In the genomic region with DNA sequence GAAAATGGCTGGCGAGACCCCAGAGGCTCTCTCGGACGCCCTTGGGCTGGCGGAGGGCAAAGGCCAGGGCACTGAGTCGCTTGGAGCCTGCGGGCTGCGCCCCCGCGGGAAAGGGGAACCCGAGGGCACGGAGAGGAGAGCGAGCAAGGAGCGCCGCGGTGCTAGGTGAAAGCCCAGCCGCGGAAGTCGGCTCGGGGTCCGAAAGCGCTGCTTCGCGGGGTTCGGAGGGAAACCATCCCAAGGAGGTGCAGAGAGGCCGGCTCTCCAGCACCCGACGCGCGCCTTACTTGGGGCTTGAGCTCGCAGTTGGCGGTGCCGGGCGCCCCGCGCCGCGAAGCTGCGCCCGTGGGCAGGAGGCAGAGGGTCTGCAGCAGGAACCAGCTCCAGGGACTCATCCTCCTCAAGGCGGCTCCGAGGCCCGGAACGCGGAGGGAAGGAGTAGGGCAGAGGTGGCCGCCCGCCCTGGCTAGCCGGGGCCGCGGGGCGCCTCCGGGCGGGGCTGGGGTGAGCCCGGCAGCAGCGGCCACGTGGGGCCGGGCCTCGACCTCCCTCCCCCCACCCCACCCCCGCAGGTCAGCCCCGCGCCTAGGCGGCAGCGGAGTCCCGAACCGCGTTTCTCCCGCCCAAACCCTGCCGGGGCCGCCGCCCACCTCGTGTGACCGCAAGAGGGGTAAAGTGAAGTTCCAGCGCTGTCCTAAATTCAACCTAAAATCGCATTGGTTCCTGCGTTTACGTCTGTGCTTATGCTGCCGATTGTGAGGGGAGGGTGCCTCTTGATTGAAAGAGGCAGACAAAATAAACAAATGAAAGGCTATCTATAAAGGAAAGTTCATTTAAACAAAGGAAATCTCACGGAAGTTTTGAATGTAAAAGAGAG, we compare ENCODE assay signal across 8 cellular contexts. TPM values are rescaled to one million over a fixed set of nuclear protein-coding genes. Genes with fewer than 3 reads are reported as not detected.
A peak's percentile ranks its signal among the peaks of the same experiment; 100 is the strongest.
DNase-seq lines count a peak whose midpoint lies in the region; ATAC-seq and TF ChIP-seq lines count a peak whose summit lies in the region.

TRABD2A (minus strand) TSS at position 440 of the 877 bp plus-strand sequence; CDS start at position 395, 45 bp downstream.

- H3K4me3 ChIP-seq in A673 (ENCODE audit: low read depth, low read length, poor library complexity, severe bottlenecking) (peak within 1 kb of the TSS; percentile 39), HAP-1 (peak within 1 kb of the TSS; percentile 32), WI38 (ENCODE audit: low read depth, low read length) (peak within 1 kb of the TSS; percentile 80), duodenal mucosa (ENCODE audit: low read depth in 1 of 2, low read length in 2 of 2) (peak within 1 kb of the TSS; percentile 77 to 84), mononuclear cell (ENCODE audit: low read length) (peak within 1 kb of the TSS; percentile 42), suprapubic skin (peak within 1 kb of the TSS; percentile 66)

- DNase-seq in A673 (ENCODE audit: low spot score) (peak; percentile 29), HAP-1 (ENCODE audit: low spot score in 2 of 2) (peak; percentile 36 to 59), suprapubic skin (ENCODE audit: low spot score in 2 of 2) (no peak), hippocampal formation (lab: John Stamatoyannopoulos, UW) (no peak)

- peaks cover 69% of the 10 kb centered on the region for H3K27me3 ChIP-seq in A673 (replicated peaks; ENCODE audit: insufficient read depth, low read depth, low read length, poor library complexity)
- peaks cover 26% of the 10 kb centered on the region for H3K27me3 ChIP-seq in HAP-1 (ENCODE audit: low read depth)
- H3K27me3 ChIP-seq in duodenal mucosa (ENCODE audit: control insufficient read depth in 1 of 2, insufficient read depth in 2 of 2, low read length in 2 of 2): peaks cover 3 to 5% of the 10 kb centered on the region in 2 donors
- H3K27me3 ChIP-seq in mononuclear cell (ENCODE audit: insufficient read depth, low read length): peaks cover 32% of the 10 kb centered on the region
- peaks cover 15% of the 10 kb centered on the region for H3K27me3 ChIP-seq in suprapubic skin

- in situ Hi-C loops in HAP-1 (cut with MboI; ENCODE audit: low sequenced_read_pairs): loop anchor here (10.0 kb wide), 1 partner anchor 386 kb away; no protein-coding TSS in a partner anchor

- H3K9ac ChIP-seq in duodenal mucosa (ENCODE audit: low read depth in 1 of 2, low read length in 2 of 2): peak within 1 kb of the TSS; percentile 63 to 73

- TF ChIP-seq EP300 in suprapubic skin (IDR thresholded peaks at IDR 0.05): no peak

- no peak for TF ChIP-seq CTCF in A673 (conservative IDR thresholded peaks at IDR 0.05; ENCODE audit: low read depth, low read length)
- no peak for TF ChIP-seq CTCF in WI38 (IDR thresholded peaks at IDR 0.05; ENCODE audit: low read depth, low read length)
- no peak for TF ChIP-seq CTCF in suprapubic skin (IDR thresholded peaks at IDR 0.05)

- H3K9me3 ChIP-seq in A673 (ENCODE audit: low read depth, low read length, poor library complexity, severe bottlenecking) (no peaks in the 10 kb centered on the region), HAP-1 (no peaks in the 10 kb centered on the region), duodenal mucosa (ENCODE audit: control insufficient read depth in 1 of 2, low read length in 2 of 2) (no peaks in the 10 kb centered on the region), mononuclear cell (ENCODE audit: low read depth, low read length) (no peaks in the 10 kb centered on the region), suprapubic skin (no peaks in the 10 kb centered on the region)

- POLR2A ChIA-PET in A673 (lab: Charles Lee; ENCODE audit: low non-redundant PET): no interaction called here

- 0% methylated on average over 53 of the region's 77 CpGs for WGBS in suprapubic skin

- H3K4me1 ChIP-seq in A673 (ENCODE audit: insufficient read depth, low read length, poor library complexity, severe bottlenecking): peaks cover 18% of the 10 kb centered on the region
- H3K4me1 ChIP-seq in HAP-1: peaks cover 7% of the 10 kb centered on the region
- H3K4me1 ChIP-seq in duodenal mucosa (ENCODE audit: control insufficient read depth in 1 of 2, insufficient read depth in 2 of 2, low read length in 2 of 2): peaks cover 14 to 15% of the 10 kb centered on the region in 2 donors
- peaks cover 43% of the 10 kb centered on the region for H3K4me1 ChIP-seq in mononuclear cell (ENCODE audit: insufficient read depth, low read length)
- H3K4me1 ChIP-seq in suprapubic skin: peaks cover 31% of the 10 kb centered on the region

- H3K27ac ChIP-seq in A673 (ENCODE audit: low read depth, low read length, poor library complexity, severe bottlenecking) (no peak within 1 kb of the TSS), duodenal mucosa (ENCODE audit: low read depth, low read length) (no peak within 1 kb of the TSS), suprapubic skin (no peak within 1 kb of the TSS)

- TF ChIP-seq POLR2A in suprapubic skin (IDR thresholded peaks at IDR 0.05): no peak

- intact Hi-C loops in A673 (cut with micrococcal nuclease; ENCODE audit: unreplicated experiment): loop anchor here (5.0 kb wide), 1 partner anchor 389 kb away; no protein-coding TSS in a partner anchor

- CTCF ChIA-PET in A673 (lab: Charles Lee): no interaction called here

- H3K36me3 ChIP-seq in A673 (ENCODE audit: insufficient read depth, low read length, poor library complexity, severe bottlenecking): no peaks in the 10 kb centered on the region
- H3K36me3 ChIP-seq in HAP-1 (replicated peaks): no peaks in the 10 kb centered on the region
- H3K36me3 ChIP-seq in duodenal mucosa (ENCODE audit: control insufficient read depth in 1 of 2, insufficient read depth in 2 of 2, low read length in 2 of 2): no peaks in the 10 kb centered on the region
- H3K36me3 ChIP-seq in suprapubic skin: no peaks in the 10 kb centered on the region

- no TSS peak for BruUV-seq in A673 (replicated peaks; lab: Mats Ljungman, UMichigan)

- no peak for ATAC-seq in HG03159 (IDR thresholded peaks at IDR 0.05; ENCODE audit: unreplicated experiment)

RNA-seq across cellular contexts. Expression of gene TRABD2A, which starts in this region (rescaled TPM):
- total RNA-seq in A673 (2021) (0.46 and 0.67 TPM in 2 replicates), mononuclear cell (96.0 TPM), suprapubic skin (1 to 10 TPM in 2 of 4 donors, under 1 TPM in 1, not detected in 1; 0.68 to 2.4 (median 1.7) TPM)

Comparison
In these comparisons a context has a peak if more than half of its experiments do, and no peak if none do; other contexts are left out.
1. RNA of gene TRABD2A (total RNA-seq): 96.0 TPM in mononuclear cell (single experiment); 0.68 to 2.4 TPM in suprapubic skin and 0.46 to 0.67 TPM in A673; every median in the first group is over 10 times any median in the second.
2. Peak in DNase-seq and H3K4me3 ChIP-seq in A673; RNA of the gene not detected or under 1 TPM.
3. DNase-seq: peak in HAP-1 (2 of 2); none in suprapubic skin (0 of 2) and hippocampal formation (0 of 2).
4. Peak in every context shown above with its lines, with median percentiles within 50 percentile points of each other: H3K4me3 ChIP-seq.